ENCODE assay signal across 12 cellular contexts in the genomic region with DNA sequence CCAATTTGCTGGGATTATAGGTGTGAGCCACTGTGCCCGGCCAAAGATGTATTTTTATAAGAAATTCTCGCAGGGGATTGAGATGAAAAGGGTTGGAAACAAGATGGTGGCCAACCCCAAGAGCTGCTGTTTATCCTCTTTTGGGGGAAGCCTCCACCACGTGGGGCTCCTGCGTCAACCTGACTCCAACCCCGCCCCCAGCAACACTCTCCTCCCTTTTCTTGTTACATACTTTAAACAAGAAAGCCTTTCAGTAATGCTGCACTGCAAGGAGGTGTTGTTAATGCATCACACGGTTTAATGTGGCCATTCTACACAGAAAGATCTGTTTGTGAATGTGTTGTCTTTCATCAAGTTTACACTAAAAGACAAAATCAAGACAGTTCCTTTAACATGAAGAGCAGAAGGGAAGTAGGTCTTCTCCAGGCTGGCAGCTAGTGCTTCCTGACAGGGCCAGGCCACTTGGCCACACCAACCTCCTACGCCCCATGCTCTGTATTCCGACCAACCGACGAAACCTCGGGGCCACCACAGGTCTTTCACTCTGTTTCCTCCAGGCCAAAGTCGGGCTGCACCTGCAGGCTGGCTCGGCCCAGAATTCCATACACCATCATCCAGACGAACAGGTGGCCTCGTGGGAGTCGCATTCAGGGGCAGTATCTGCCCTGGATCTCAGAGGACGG. TPM values are rescaled to one million over a fixed set of nuclear protein-coding genes. Genes with fewer than 3 reads are reported as not detected.
DNase-seq lines count a peak whose midpoint lies in the region; ATAC-seq and TF ChIP-seq lines count a peak whose summit lies in the region.
"Had no signal": no experiment of that assay in that cellular context is flagged by ENCODE, and none has a peak within 500 bp of the region (broad histone marks: within the 10 kb centered on the region; RNA-seq: fewer than 3 reads in every experiment).

No MANE protein-coding gene starts in this region.

- H3K36me3 ChIP-seq in SU-DHL-6 (ENCODE audit: low read length) (no peaks in the 10 kb centered on the region), liver (ENCODE audit: control insufficient read depth in 4 of 4, insufficient read depth in 3 of 4, low read depth in 1 of 4, low read length in 3 of 4) (no peaks in the 10 kb centered on the region), brain microvascular endothelial cell (replicated peaks) (no peaks in the 10 kb centered on the region)

- no peaks in the 10 kb centered on the region for H3K9me3 Mint-ChIP-seq in stimulated activated naive CD8-positive, alpha-beta T cell treated with anti-CD3 and anti-CD28 coated beads, Interleukin-15, Interleukin-2, amounts not matched to agents 100 ng/mL and 50 ng/mL, for 24 hours
- H3K9me3 Mint-ChIP-seq: type B pancreatic cell had no signal

- H3K9me3 ChIP-seq in SU-DHL-6 (ENCODE audit: insufficient read depth, low read length) (no peaks in the 10 kb centered on the region), liver (ENCODE audit: control insufficient read depth in 4 of 4, low read length in 3 of 4) (no peaks in the 10 kb centered on the region)

- no peaks in the 10 kb centered on the region for H3F3A ChIP-seq in SU-DHL-6 (ENCODE audit: insufficient read depth)

- H3K4me1 ChIP-seq in liver (ENCODE audit: control insufficient read depth in 4 of 4, insufficient read depth in 4 of 4, low read length in 3 of 4): peaks cover 11 to 38% (median 25%) of the 10 kb centered on the region in 4 donors

- peak overlapping the region; percentile 9 for H3K4me2 ChIP-seq in SU-DHL-6 (ENCODE audit: low read depth, low read length, poor library complexity, severe bottlenecking)

- H3K4me3 ChIP-seq in SU-DHL-6 (ENCODE audit: insufficient read depth, low read length, poor library complexity, severe bottlenecking): no peak overlapping the region
- no peak overlapping the region for H3K4me3 ChIP-seq in liver (ENCODE audit: low read depth in 1 of 3, low read length in 3 of 3)
- no peak overlapping the region for H3K4me3 ChIP-seq in brain microvascular endothelial cell (ENCODE audit: low read depth, low read length)

- peak overlapping the region; percentile 58 for H3K27ac Mint-ChIP-seq in stimulated activated naive CD8-positive, alpha-beta T cell treated with anti-CD3 and anti-CD28 coated beads, Interleukin-15, Interleukin-2, amounts not matched to agents 100 ng/mL and 50 ng/mL, for 24 hours
- H3K27ac Mint-ChIP-seq: type B pancreatic cell had no signal

- H4K20me1 ChIP-seq in SU-DHL-6 (ENCODE audit: low read depth, low read length): no peaks in the 10 kb centered on the region

- no peaks in the 10 kb centered on the region for H3K36me3 Mint-ChIP-seq in stimulated activated naive CD8-positive, alpha-beta T cell treated with anti-CD3 and anti-CD28 coated beads, Interleukin-15, Interleukin-2, amounts not matched to agents 100 ng/mL and 50 ng/mL, for 24 hours (ENCODE audit: low read depth)
- H3K36me3 Mint-ChIP-seq: type B pancreatic cell had no signal

- H3K27me3 ChIP-seq in SU-DHL-6 (ENCODE audit: low read length) (no peaks in the 10 kb centered on the region), liver (ENCODE audit: control insufficient read depth in 4 of 4, insufficient read depth in 4 of 4, low read length in 3 of 4) (no peaks in the 10 kb centered on the region), brain microvascular endothelial cell (replicated peaks) (no peaks in the 10 kb centered on the region)

- TF ChIP-seq RAD21 in liver (IDR thresholded peaks at IDR 0.05): no peak

- no peak overlapping the region for H3K4me3 Mint-ChIP-seq in stimulated activated naive CD8-positive, alpha-beta T cell treated with anti-CD3 and anti-CD28 coated beads, Interleukin-15, Interleukin-2, amounts not matched to agents 100 ng/mL and 50 ng/mL, for 24 hours
- H3K4me3 Mint-ChIP-seq: type B pancreatic cell had no signal

- WGBS in liver: 87% methylated on average over 17 of the region's 17 CpGs

- ATAC-seq in stimulated activated naive CD8-positive, alpha-beta T cell treated with anti-CD3 and anti-CD28 coated beads, Interleukin-15, Interleukin-2, amounts not matched to agents 100 U/mL and 50 U/mL, for 24 hours: no peak
- no peak for ATAC-seq in HG03039 (IDR thresholded peaks at IDR 0.05; ENCODE audit: unreplicated experiment)

- no peak for DNase-seq in stimulated activated naive CD8-positive, alpha-beta T cell treated with anti-CD3 and anti-CD28 coated beads, Interleukin-15, Interleukin-2, amounts not matched to agents 100 U/mL and 50 U/mL, for 24 hours
- DNase-seq in DMS53 treated with DMSO at 0.1 percent for 48 hours (lab: John Stamatoyannopoulos, UW; ENCODE audit: unreplicated experiment) (no peak), dedifferentiated amniotic fluid mesenchymal stem cell (ENCODE audit: extremely low spot score) (no peak), brain microvascular endothelial cell (no peak)
- DNase-seq: cerebellar nuclear complex, DMS79 treated with DMSO at 0.1 percent for 48 hours, NCI-H446 treated with DMSO at 0.1 percent for 48 hours had no signal

- H3K79me2 ChIP-seq in SU-DHL-6 (ENCODE audit: insufficient read depth, low read length): no peaks in the 10 kb centered on the region

- H3K27ac ChIP-seq in SU-DHL-6 (ENCODE audit: low read depth, low read length) (no peak overlapping the region; the same call in 1 of the 2 replicates), liver (ENCODE audit: low read depth in 1 of 2, low read length in 2 of 2) (peak overlapping the region; percentile 6 to 12), brain microvascular endothelial cell (no peak overlapping the region)

- H3K9me2 ChIP-seq in SU-DHL-6 (replicated peaks; ENCODE audit: insufficient read depth, low read length): no peaks in the 10 kb centered on the region

- no peak overlapping the region for H3K9ac ChIP-seq in SU-DHL-6 (ENCODE audit: low read length)
- no peak overlapping the region for H3K9ac ChIP-seq in liver (ENCODE audit: low read depth in 1 of 2, low read length in 2 of 2)

- H3K27me3 Mint-ChIP-seq in stimulated activated naive CD8-positive, alpha-beta T cell treated with anti-CD3 and anti-CD28 coated beads, Interleukin-15, Interleukin-2, amounts not matched to agents 100 ng/mL and 50 ng/mL, for 24 hours: no peaks in the 10 kb centered on the region
- H3K27me3 Mint-ChIP-seq: type B pancreatic cell had no signal

- in situ Hi-C loops in brain microvascular endothelial cell (cut with HindIII; ENCODE audit: low pct_ligation_motif_present, low sequenced_read_pairs): no loop called here

- TF ChIP-seq CTCF in SU-DHL-6 (IDR thresholded peaks at IDR 0.05; ENCODE audit: insufficient read depth, low read length, poor library complexity, severe bottlenecking): no peak
- no peak for TF ChIP-seq CTCF in liver (IDR thresholded peaks at IDR 0.05; ENCODE audit: low read depth, low read length, missing input control)
- TF ChIP-seq CTCF in brain microvascular endothelial cell (IDR thresholded peaks at IDR 0.05; ENCODE audit: low read depth, low read length, missing control alignments): no peak

- no peak overlapping the region for H2AFZ ChIP-seq in SU-DHL-6 (ENCODE audit: low read depth, low read length, severe bottlenecking)

- peaks cover 72% of the 10 kb centered on the region for H3K4me1 Mint-ChIP-seq in stimulated activated naive CD8-positive, alpha-beta T cell treated with anti-CD3 and anti-CD28 coated beads, Interleukin-15, Interleukin-2, amounts not matched to agents 100 ng/mL and 50 ng/mL, for 24 hours (ENCODE audit: low read depth)

TF ChIP-seq in liver, 16 proteins besides CTCF, POLR2A, EP300 and RAD21 (continues in another document):
- TF ChIP-seq, protein P1, sequence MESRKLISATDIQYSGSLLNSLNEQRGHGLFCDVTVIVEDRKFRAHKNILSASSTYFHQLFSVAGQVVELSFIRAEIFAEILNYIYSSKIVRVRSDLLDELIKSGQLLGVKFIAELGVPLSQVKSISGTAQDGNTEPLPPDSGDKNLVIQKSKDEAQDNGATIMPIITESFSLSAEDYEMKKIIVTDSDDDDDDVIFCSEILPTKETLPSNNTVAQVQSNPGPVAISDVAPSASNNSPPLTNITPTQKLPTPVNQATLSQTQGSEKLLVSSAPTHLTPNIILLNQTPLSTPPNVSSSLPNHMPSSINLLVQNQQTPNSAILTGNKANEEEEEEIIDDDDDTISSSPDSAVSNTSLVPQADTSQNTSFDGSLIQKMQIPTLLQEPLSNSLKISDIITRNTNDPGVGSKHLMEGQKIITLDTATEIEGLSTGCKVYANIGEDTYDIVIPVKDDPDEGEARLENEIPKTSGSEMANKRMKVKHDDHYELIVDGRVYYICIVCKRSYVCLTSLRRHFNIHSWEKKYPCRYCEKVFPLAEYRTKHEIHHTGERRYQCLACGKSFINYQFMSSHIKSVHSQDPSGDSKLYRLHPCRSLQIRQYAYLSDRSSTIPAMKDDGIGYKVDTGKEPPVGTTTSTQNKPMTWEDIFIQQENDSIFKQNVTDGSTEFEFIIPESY (IDR thresholded peaks at IDR 0.05): no peak
- no peak for TF ChIP-seq HNF4A (conservative IDR thresholded peaks at IDR 0.05)
- TF ChIP-seq GABPA (IDR thresholded peaks at IDR 0.05 in 1 of 2, conservative IDR thresholded peaks at IDR 0.05 in 1 of 2): no peak
- no peak for TF ChIP-seq FOXA1 (IDR thresholded peaks at IDR 0.05)
- no peak for TF ChIP-seq NR2F2 (IDR thresholded peaks at IDR 0.05)
- TF ChIP-seq SP1 (IDR thresholded peaks at IDR 0.05): no peak
- TF ChIP-seq HNF4G (IDR thresholded peaks at IDR 0.05): no peak
- TF ChIP-seq TAF1 (conservative IDR thresholded peaks at IDR 0.05): no peak
- no peak for TF ChIP-seq YY1 (IDR thresholded peaks at IDR 0.05)
- TF ChIP-seq JUND (IDR thresholded peaks at IDR 0.05): no peak
- TF ChIP-seq RXRA (IDR thresholded peaks at IDR 0.05): no peak
- TF ChIP-seq, protein P2, sequence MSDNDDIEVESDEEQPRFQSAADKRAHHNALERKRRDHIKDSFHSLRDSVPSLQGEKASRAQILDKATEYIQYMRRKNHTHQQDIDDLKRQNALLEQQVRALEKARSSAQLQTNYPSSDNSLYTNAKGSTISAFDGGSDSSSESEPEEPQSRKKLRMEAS (IDR thresholded peaks at IDR 0.05): no peak
- TF ChIP-seq, protein P3, sequence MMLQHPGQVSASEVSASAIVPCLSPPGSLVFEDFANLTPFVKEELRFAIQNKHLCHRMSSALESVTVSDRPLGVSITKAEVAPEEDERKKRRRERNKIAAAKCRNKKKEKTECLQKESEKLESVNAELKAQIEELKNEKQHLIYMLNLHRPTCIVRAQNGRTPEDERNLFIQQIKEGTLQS (IDR thresholded peaks at IDR 0.05): no peak
- no peak for TF ChIP-seq EGR1 (IDR thresholded peaks at IDR 0.05; ENCODE audit: low read depth in 2 of 2)
- TF ChIP-seq FOXA2 (IDR thresholded peaks at IDR 0.05): no peak

RNA-seq across cellular contexts. Expression of a gene that starts 25.9 kb away (rescaled TPM):
- total RNA-seq in liver: 10 to 100 TPM in 1 of 2 donors, 1 to 10 TPM in 1; 6.7 to 17.9 TPM
- 1 to 10 TPM; 2.9 to 5.2 TPM for polyA plus RNA-seq in liver

RNA-seq across cellular contexts. Expression of a gene that starts 48.7 kb away (rescaled TPM):
- 1 to 10 TPM; 2.8 to 5.7 TPM for total RNA-seq in liver
- polyA plus RNA-seq in liver: 1 to 10 TPM; 1.2 to 1.4 TPM

Comparison
In these comparisons a context has a peak if more than half of its experiments do, and no peak if none do; other contexts are left out.
1. H3K27ac ChIP-seq: peak in liver (2 of 2); none in SU-DHL-6 (single experiment) and brain microvascular endothelial cell (single experiment).